Comparison of ENCODE assay signal across 14 cellular contexts in the genomic region with DNA sequence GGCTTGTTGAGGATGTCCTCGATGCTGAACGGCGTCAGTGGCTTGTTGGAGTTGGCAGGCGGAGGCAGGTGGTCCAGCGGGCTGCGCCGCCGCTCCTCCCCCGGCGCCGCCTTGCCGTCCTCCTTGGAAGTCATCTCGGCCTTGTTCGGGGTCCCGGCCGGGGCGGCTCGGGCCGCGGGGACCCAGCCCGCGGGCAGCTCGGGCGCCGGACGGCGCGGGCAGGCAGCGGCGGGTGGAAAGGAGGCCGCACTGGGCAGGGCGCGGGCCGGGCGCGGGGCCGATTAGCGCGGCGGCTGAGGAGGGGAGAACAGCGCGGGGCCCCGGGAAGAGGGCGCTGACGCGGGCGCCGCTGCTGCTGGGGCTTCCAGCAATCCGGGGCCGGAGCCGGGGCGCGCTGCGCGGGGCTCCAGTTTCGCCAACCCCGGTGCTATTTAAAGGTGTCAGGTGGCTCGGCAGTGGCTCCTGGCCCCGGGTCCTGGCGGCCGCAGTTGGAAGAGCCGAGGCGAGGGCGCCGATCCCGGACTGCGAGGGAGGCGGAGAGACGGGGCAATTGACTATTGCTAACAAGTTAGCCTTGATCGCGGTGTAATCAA. TPM values are rescaled to one million over a fixed set of nuclear protein-coding genes. Genes with fewer than 3 reads are reported as not detected.
A peak's percentile ranks its signal among the peaks of the same experiment; 100 is the strongest.
DNase-seq lines count a peak whose midpoint lies in the region; ATAC-seq, FAIRE-seq and TF ChIP-seq lines count a peak whose summit lies in the region.
"Had no signal": no experiment of that assay in that cellular context is flagged by ENCODE, and none has a peak within 500 bp of the region (broad histone marks: within the 10 kb centered on the region; RNA-seq: fewer than 3 reads in every experiment).

No MANE protein-coding gene starts in this region.

- TF ChIP-seq EP300 in HepG2 (IDR thresholded peaks at IDR 0.05; ENCODE audit: low read depth in 2 of 2, low read length in 2 of 2), result no peak
- TF ChIP-seq EP300 in HepG2 (CRISPR knock-in tag; IDR thresholded peaks at IDR 0.05; ENCODE audit: borderline replicate concordance), result no peak

- POLR2A ChIA-PET in HepG2 (lab: Yijun Ruan, JAX), result no interaction called here
- POLR2A ChIA-PET in WTC11 (lab: Charles Lee), result no interaction called here

- H3K27me3 Mint-ChIP-seq in WTC11 (ENCODE audit: low read depth), result peaks cover 96% of the 10 kb centered on the region

- H3K4me3 Mint-ChIP-seq in WTC11, result peak overlapping the region; percentile 55

- H3K9me3 ChIP-seq in HepG2 (ENCODE audit: low read length) (no peaks in the 10 kb centered on the region), right lobe of liver (no peaks in the 10 kb centered on the region), lower lobe of right lung (no peaks in the 10 kb centered on the region)
- H3K9me3 ChIP-seq: adrenal gland, vagina had no signal

- peak; percentile 38 for ATAC-seq in HepG2
- no peak for ATAC-seq in right lobe of liver
- ATAC-seq in WTC11, result peak; percentile 4
- no peak for ATAC-seq in lower lobe of right lung
- no peak for ATAC-seq in GM18909 (IDR thresholded peaks at IDR 0.05; ENCODE audit: poor library complexity, unreplicated experiment)

- H3K4me2 ChIP-seq in HepG2 (ENCODE audit: low read depth, low read length), result peak overlapping the region; percentile 51; the same call in 1 of the 2 replicates

- no peak overlapping the region for H2AFZ ChIP-seq in HepG2 (ENCODE audit: low read length)

- H3K4me1 ChIP-seq in HepG2 (ENCODE audit: insufficient read depth, low read length) (peaks cover 19% of the 10 kb centered on the region), right lobe of liver (peaks cover 0 to 41% (median 2%) of the 10 kb centered on the region in 4 donors), lower lobe of right lung (peaks cover 51% of the 10 kb centered on the region), urinary bladder (ENCODE audit: insufficient read depth) (no peaks in the 10 kb centered on the region)

- no peak for TF ChIP-seq CTCF in HepG2 (CRISPR knock-in tag; IDR thresholded peaks at IDR 0.05)
- no peak for TF ChIP-seq CTCF in right lobe of liver (IDR thresholded peaks at IDR 0.05)
- TF ChIP-seq CTCF in WTC11 (IDR thresholded peaks at IDR 0.05), result no peak
- no peak for TF ChIP-seq CTCF in lower lobe of right lung (IDR thresholded peaks at IDR 0.05)

- no TSS peak for BruUV-seq in HepG2 (replicated peaks; lab: Mats Ljungman, UMichigan)

- H4K20me1 ChIP-seq in HepG2 (ENCODE audit: insufficient read depth, low read length), result peaks cover 5% of the 10 kb centered on the region; the same call in 1 of the 2 replicates

- DNase-seq in HepG2 (ENCODE audit: low spot score) (no peak), right lobe of liver (no peak), WTC11 (ENCODE audit: low spot score) (peak; percentile 65), lower lobe of right lung (no peak), GF-D8 (lab: John Stamatoyannopoulos, UW) (no peak), AG08395 (ENCODE audit: low spot score) (no peak)
- DNase-seq: adrenal gland; stimulated activated CD4-positive, alpha-beta T cell treated with anti-CD3 and anti-CD28 coated beads, Interleukin-2, amount 100 ng/mL, for 24 hours had no signal

- H3K27ac Mint-ChIP-seq in WTC11, result no peak overlapping the region

- in situ Hi-C loops in HepG2 (cut with HindIII; ENCODE audit: extremely low pct_ligation_motif_present, low pct_unique_long_range_greater_than_20kb), result no loop called here

- no peak overlapping the region for H3K27ac ChIP-seq in HepG2 (ENCODE audit: extremely low read length, insufficient read depth, low read length)
- no peak overlapping the region for H3K27ac ChIP-seq in right lobe of liver
- H3K27ac ChIP-seq in lower lobe of right lung, result no peak overlapping the region
- H3K27ac ChIP-seq in urinary bladder (ENCODE audit: low read depth), result no peak overlapping the region
- H3K27ac ChIP-seq: adrenal gland, vagina had no signal

- no peak for FAIRE-seq in HepG2 (lab: Jason Lieb, UNC)
- FAIRE-seq: TTC549 had no signal

- TF ChIP-seq RAD21 in HepG2 (CRISPR knock-in tag; IDR thresholded peaks at IDR 0.05), result no peak

- H3K9ac ChIP-seq in HepG2 (ENCODE audit: insufficient read depth, low read depth, low read length), result no peak overlapping the region

- H3K36me3 Mint-ChIP-seq in WTC11, result no peaks in the 10 kb centered on the region

- H3K27me3 ChIP-seq in HepG2 (ENCODE audit: control insufficient read depth in 1 of 2, insufficient read depth in 2 of 2, low read length in 2 of 2) (peaks cover 16 to 97% of the 10 kb centered on the region in 2 experiments), right lobe of liver (peaks cover 43 to 53% of the 10 kb centered on the region in 2 donors), lower lobe of right lung (ENCODE audit: low read depth) (peaks cover 100% of the 10 kb centered on the region)

- H3K36me3 ChIP-seq in HepG2 (replicated peaks in 1 of 2; ENCODE audit: control insufficient read depth in 1 of 2, insufficient read depth in 2 of 2, low read length in 2 of 2), result no peaks in the 10 kb centered on the region
- no peaks in the 10 kb centered on the region for H3K36me3 ChIP-seq in right lobe of liver
- no peaks in the 10 kb centered on the region for H3K36me3 ChIP-seq in lower lobe of right lung
- no peaks in the 10 kb centered on the region for H3K36me3 ChIP-seq in urinary bladder (ENCODE audit: insufficient read depth)
- H3K36me3 ChIP-seq: adrenal gland, vagina had no signal

- peaks cover 41% of the 10 kb centered on the region for H3K4me1 Mint-ChIP-seq in WTC11

- 11% methylated on average over 9 of the region's 71 CpGs for WGBS in HepG2 (ENCODE audit: low lambda C conversion rate)
- WGBS in right lobe of liver (ENCODE audit: insufficient coverage, low coverage, low lambda C conversion rate, missing lambda C conversion rate), result 5% methylated on average over 11 of the region's 71 CpGs
- WGBS in urinary bladder, result 2% methylated on average over 71 of the region's 71 CpGs

- no peaks in the 10 kb centered on the region for H3K9me3 Mint-ChIP-seq in WTC11

- CTCF ChIA-PET in HepG2 (lab: Yijun Ruan, JAX; ENCODE audit: low intra/inter-chr PET ratio, low total read pairs) (no interaction called here), WTC11 (lab: Charles Lee) (interaction anchor here (0.7 to 4.1 kb wide), 12 partner anchors 8 to 179 kb away, joined by 3 to 31 read pairs (median 6); no protein-coding TSS in a partner anchor)

- H3K79me2 ChIP-seq in HepG2 (ENCODE audit: insufficient read depth, low read length), result no peaks in the 10 kb centered on the region

- TF ChIP-seq POLR2A in HepG2 (IDR thresholded peaks at IDR 0.05; ENCODE audit: insufficient read depth in 1 of 2, low read depth in 2 of 2, low read length in 2 of 2) (no peak), right lobe of liver (IDR thresholded peaks at IDR 0.05) (no peak)

- no peak overlapping the region for H3K4me3 ChIP-seq in HepG2 (replicated peaks in 1 of 3; ENCODE audit: insufficient read depth in 1 of 3, low read depth in 2 of 3, low read length in 3 of 3)
- H3K4me3 ChIP-seq in right lobe of liver, result no peak overlapping the region
- peak overlapping the region; percentile 30 for H3K4me3 ChIP-seq in lower lobe of right lung
- peak overlapping the region; percentile 4 for H3K4me3 ChIP-seq in urinary bladder (ENCODE audit: low read depth, low read length)

- intact Hi-C loops in HepG2 (cut with micrococcal nuclease; ENCODE audit: unreplicated experiment), result no loop called here
- intact Hi-C loops in right lobe of liver (cut with DNase I), result no loop called here
- intact Hi-C loops in lower lobe of right lung (cut with DNase I), result no loop called here

TF ChIP-seq in HepG2, 621 proteins besides CTCF, POLR2A, EP300 and RAD21 (continues in another document):
- TF ChIP-seq NFIB (CRISPR knock-in tag; IDR thresholded peaks at IDR 0.05; ENCODE audit: borderline replicate concordance), result no peak

TF ChIP-seq in WTC11, 78 proteins besides CTCF, POLR2A, EP300 and RAD21 (continues in another document):
- no peak for TF ChIP-seq TEAD4 (CRISPR knock-in tag; IDR thresholded peaks at IDR 0.05)
- no peak for TF ChIP-seq ETV6 (CRISPR knock-in tag; IDR thresholded peaks at IDR 0.05)
- no peak for TF ChIP-seq ZNF121 (CRISPR knock-in tag; IDR thresholded peaks at IDR 0.05)
- TF ChIP-seq NR3C1 (CRISPR knock-in tag; conservative IDR thresholded peaks at IDR 0.05; ENCODE audit: low read depth), result no peak
- TF ChIP-seq NFE2L1 (CRISPR knock-in tag; IDR thresholded peaks at IDR 0.05), result no peak
- TF ChIP-seq JUN (CRISPR knock-in tag; IDR thresholded peaks at IDR 0.05), result no peak
- no peak for TF ChIP-seq ZBTB21 (CRISPR knock-in tag; IDR thresholded peaks at IDR 0.05; ENCODE audit: borderline replicate concordance)
- no peak for TF ChIP-seq HMGA2 (CRISPR knock-in tag; IDR thresholded peaks at IDR 0.05)

RNA-seq across cellular contexts. Expression of a gene that starts 0.5 kb away (rescaled TPM):
- total RNA-seq in HepG2 (2016; rRNA removed; fragmentation: Illumina TruSeq; extraction: Trizol) (not detected in 2 replicates), right lobe of liver (not detected), WTC11 (2021) (not detected in 3 replicates), lower lobe of right lung (not detected), urinary bladder (not detected)
- total RNA-seq in HepG2 (2016; cell fraction: cytosol; rRNA removed; fragmentation: Illumina TruSeq; extraction: Trizol; ENCODE audit: low read depth), result not detected in 2 replicates
- not detected in 2 replicates for total RNA-seq in HepG2 (2016; cell fraction: insoluble cytoplasmic fraction; rRNA removed; fragmentation: Illumina TruSeq; extraction: Trizol)
- not detected in 2 replicates for total RNA-seq in HepG2 (2016; cell fraction: membrane; rRNA removed; fragmentation: Illumina TruSeq; extraction: Trizol)
- not detected in 2 replicates for total RNA-seq in HepG2 (2016; cell fraction: nucleus; rRNA removed; fragmentation: Illumina TruSeq; extraction: Trizol)
- polyA plus RNA-seq in HepG2 (2011; rRNA removed) (not detected in 2 replicates), urinary bladder (not detected)
- not detected in 2 replicates for polyA plus RNA-seq in HepG2 (2011; cell fraction: cytosol; rRNA removed)
- polyA plus RNA-seq in HepG2 (2011; cell fraction: nucleus; rRNA removed), result not detected in 2 replicates
- not detected in 2 replicates for polyA plus RNA-seq in HepG2 (2012)
- polyA plus RNA-seq in HepG2 (2016; cell fraction: cytosol; fragmentation: Illumina TruSeq; extraction: Trizol; ENCODE audit: low read depth), result not detected in 2 replicates
- not detected in 2 replicates for polyA plus RNA-seq in HepG2 (2016; cell fraction: insoluble cytoplasmic fraction; fragmentation: Illumina TruSeq; extraction: Trizol; ENCODE audit: low read depth)
- not detected in 2 replicates for polyA plus RNA-seq in HepG2 (2016; cell fraction: membrane; fragmentation: Illumina TruSeq; extraction: Trizol; ENCODE audit: low read depth)
- polyA plus RNA-seq in HepG2 (2016; cell fraction: nucleus; fragmentation: Illumina TruSeq; extraction: Trizol; ENCODE audit: insufficient read depth, low read depth), result not detected in 2 replicates
- polyA minus RNA-seq in HepG2 (2011; rRNA and poly(A)+ RNA removed; ENCODE audit: low replicate concordance), result not detected in 2 replicates
- polyA minus RNA-seq in HepG2 (2011; cell fraction: cytosol; rRNA and poly(A)+ RNA removed), result not detected in 2 replicates
- not detected in 2 replicates for polyA minus RNA-seq in HepG2 (2011; cell fraction: nucleus; rRNA and poly(A)+ RNA removed)
- total RNA-seq: lung microvascular endothelial cell, vagina had no signal
- polyA plus RNA-seq: adrenal gland, esophagus had no signal

Comparison
In these comparisons a context has a peak if more than half of its experiments do, and no peak if none do; other contexts are left out.
1. ATAC-seq: peak in HepG2 (single experiment) and WTC11 (single experiment); none in right lobe of liver (0 of 4), lower lobe of right lung (0 of 2) and GM18909 (single experiment).
2. H3K4me3 ChIP-seq: peak in lower lobe of right lung (single experiment) and urinary bladder (single experiment); none in HepG2 (0 of 3) and right lobe of liver (0 of 3).